In the genomic region with DNA sequence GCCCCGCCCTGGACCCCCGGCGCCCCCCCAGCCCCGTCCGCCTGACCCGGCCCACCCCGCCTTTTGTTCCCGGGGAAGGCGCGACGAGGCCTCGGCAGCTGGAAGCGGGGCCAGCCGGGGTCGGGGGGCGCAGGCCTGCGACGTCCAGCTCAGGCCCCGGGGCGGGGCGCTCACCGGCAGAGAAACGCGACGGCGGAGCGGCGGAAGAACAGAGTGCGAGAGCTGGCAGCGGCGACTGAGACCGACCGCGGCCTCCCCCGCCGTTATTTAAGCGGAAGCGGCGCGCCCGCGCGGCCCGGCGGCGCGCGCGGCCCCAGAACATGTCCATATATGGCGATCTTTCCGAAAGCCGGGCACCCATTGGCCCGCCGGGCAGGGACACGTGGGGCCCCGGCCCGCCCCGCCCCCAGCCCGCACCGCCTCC, we compare ENCODE assay signal across 8 cellular contexts. TPM values are rescaled to one million over a fixed set of nuclear protein-coding genes. Genes with fewer than 3 reads are reported as not detected.
DNase-seq lines count a peak whose midpoint lies in the region; ATAC-seq, FAIRE-seq and TF ChIP-seq lines count a peak whose summit lies in the region.

TSS of gene ACTG1 (minus strand) at position 240 of the 424 bp plus-strand sequence. CDS start 445 bp downstream, outside the sequence.

- H3K9me3 Mint-ChIP-seq in dendritic cell treated with granulocyte-macrophage colony-stimulating factor and Interleukin-4, amounts not matched to agents 40 ng/mL and 50 ng/mL, for 4 days = no peaks in the 10 kb centered on the region

- 0 out of 2 replicates have a peak, but pooled peaks have one; percentile 9 for TF ChIP-seq RAD21 in HepG2 (CRISPR knock-in tag; IDR thresholded peaks at IDR 0.05)

- peak within 1 kb of the TSS; percentile 86 for H3K27ac ChIP-seq in HepG2 (ENCODE audit: extremely low read length, insufficient read depth, low read length)

- POLR2A ChIA-PET in AG04449 (lab: Yijun Ruan, JAX) = interaction anchor here (0.7 to 3.3 kb wide), 8 partner anchors 13 to 273 kb away, joined by 3 to 8 read pairs (median 4); partner anchors contain the start of genes ARL16, FAAP100, HGS and NDUFAF8
- POLR2A ChIA-PET in HepG2 (lab: Yijun Ruan, JAX) = interaction anchor here (0.5 to 4.3 kb wide), 17 partner anchors 9 to 290 kb away, joined by 3 to 27 read pairs (median 5); partner anchors contain the start of genes BAHCC1, CEP131, FAAP100 and MRPL12

- no peak for DNase-seq in AG04449 (ENCODE audit: low read depth, low spot score)
- peak; percentile 95 for DNase-seq in NCI-H774 (lab: John Stamatoyannopoulos, UW)
- DNase-seq in activated CD4-positive, alpha-beta T cell treated with anti-CD3 and anti-CD28 coated beads, Interleukin-2, amount 50 U/mL, for 4 hours = peak; percentile 88 to 90
- DNase-seq in HepG2 (ENCODE audit: low spot score) = peak; percentile 86
- peak; percentile 90 for DNase-seq in stimulated activated CD4-positive, alpha-beta T cell treated with anti-CD3 and anti-CD28 coated beads, Interleukin-2, amount 100 ng/mL, for 4 hours (ENCODE audit: low read depth)

- peaks cover 42% of the 10 kb centered on the region for H4K20me1 ChIP-seq in HepG2 (ENCODE audit: insufficient read depth, low read length)

- H3K27me3 ChIP-seq in HepG2 (ENCODE audit: control insufficient read depth in 1 of 2, insufficient read depth in 2 of 2, low read length in 2 of 2) = no peaks in the 10 kb centered on the region; a peak in 1 of 5 replicates

- peaks cover 14 to 23% of the 10 kb centered on the region in 2 experiments for H3K36me3 ChIP-seq in HepG2 (replicated peaks in 1 of 2; ENCODE audit: control insufficient read depth in 1 of 2, insufficient read depth in 2 of 2, low read length in 2 of 2)

- peak within 1 kb of the TSS; percentile 96 for H3K4me3 ChIP-seq in AG04449 (ENCODE audit: low read depth, low read length)
- peak within 1 kb of the TSS; percentile 67 to 90 (median 75) for H3K4me3 ChIP-seq in HepG2 (replicated peaks in 1 of 3; ENCODE audit: insufficient read depth in 1 of 3, low read depth in 2 of 3, low read length in 3 of 3)

- peaks cover 53% of the 10 kb centered on the region for H3K36me3 Mint-ChIP-seq in dendritic cell treated with granulocyte-macrophage colony-stimulating factor and Interleukin-4, amounts not matched to agents 40 ng/mL and 50 ng/mL, for 4 days (ENCODE audit: low read depth)

- H3K9me3 ChIP-seq in HepG2 (ENCODE audit: low read length) = no peaks in the 10 kb centered on the region

- ATAC-seq in HG03460 (IDR thresholded peaks at IDR 0.05; ENCODE audit: unreplicated experiment) (peak; percentile 33), HepG2 (peak; percentile 21)

- peak within 1 kb of the TSS; percentile 99 for H3K4me3 Mint-ChIP-seq in dendritic cell treated with granulocyte-macrophage colony-stimulating factor and Interleukin-4, amounts not matched to agents 40 ng/mL and 50 ng/mL, for 4 days

- peak; percentile 100 for TF ChIP-seq POLR2A in GM18951 (IDR thresholded peaks at IDR 0.05; ENCODE audit: extremely low read depth, insufficient read depth, insufficient read length)
- TF ChIP-seq POLR2A in HepG2 (IDR thresholded peaks at IDR 0.05; ENCODE audit: insufficient read depth in 1 of 2, low read depth in 2 of 2, low read length in 2 of 2) = peak in 1 of 2 experiments; percentile 99; a peak in 2 of 4 replicates

- 0% methylated on average over 19 of the region's 60 CpGs for WGBS in HepG2 (ENCODE audit: low lambda C conversion rate)

- H3K9ac ChIP-seq in HepG2 (ENCODE audit: insufficient read depth, low read depth, low read length) = peak within 1 kb of the TSS; percentile 99

- no peaks in the 10 kb centered on the region for H3K27me3 Mint-ChIP-seq in dendritic cell treated with granulocyte-macrophage colony-stimulating factor and Interleukin-4, amounts not matched to agents 40 ng/mL and 50 ng/mL, for 4 days

- peak within 1 kb of the TSS; percentile 97 for H3K4me2 ChIP-seq in HepG2 (ENCODE audit: low read depth, low read length)

- BruUV-seq in HepG2 (replicated peaks; lab: Mats Ljungman, UMichigan) = no TSS peak

- intact Hi-C loops in dendritic cell treated with granulocyte-macrophage colony-stimulating factor and Interleukin-4, amounts not matched to agents 40 ng/mL and 50 ng/mL, for 4 days (cut with micrococcal nuclease) = loop anchor here (10.0 kb wide), 1 partner anchor 118 kb away; the partner anchor contains the start of gene BAHCC1
- intact Hi-C loops in HepG2 (cut with micrococcal nuclease; ENCODE audit: unreplicated experiment) = loop anchor here (10.0 kb wide), 1 partner anchor 118 kb away; the partner anchor contains the start of gene BAHCC1

- TF ChIP-seq EP300 in HepG2 (IDR thresholded peaks at IDR 0.05; ENCODE audit: low read depth in 2 of 2, low read length in 2 of 2) (peak in 1 of 2 experiments; percentile 18; a peak in 1 of 4 replicates), HepG2 (CRISPR knock-in tag; IDR thresholded peaks at IDR 0.05; ENCODE audit: borderline replicate concordance) (no peak)

- no peak for FAIRE-seq in HepG2 (lab: Jason Lieb, UNC)

- peaks cover 26% of the 10 kb centered on the region for H3K79me2 ChIP-seq in HepG2 (ENCODE audit: insufficient read depth, low read length)

- peaks cover 67% of the 10 kb centered on the region for H3K4me1 Mint-ChIP-seq in dendritic cell treated with granulocyte-macrophage colony-stimulating factor and Interleukin-4, amounts not matched to agents 40 ng/mL and 50 ng/mL, for 4 days (ENCODE audit: low read depth)

- TF ChIP-seq CTCF in AG04449 (IDR thresholded peaks at IDR 0.05; ENCODE audit: insufficient read depth, low read length, missing control alignments) (no peak), HepG2 (CRISPR knock-in tag; IDR thresholded peaks at IDR 0.05) (no peak)

- H3K27ac Mint-ChIP-seq in dendritic cell treated with granulocyte-macrophage colony-stimulating factor and Interleukin-4, amounts not matched to agents 40 ng/mL and 50 ng/mL, for 4 days = peak within 1 kb of the TSS; percentile 88

- H2AFZ ChIP-seq in HepG2 (ENCODE audit: low read length) = no peak within 1 kb of the TSS

- in situ Hi-C loops in GM18951 (cut with MboI; ENCODE audit: low sequenced_read_pairs, unreplicated experiment) (no loop called here), HepG2 (cut with HindIII; ENCODE audit: extremely low pct_ligation_motif_present, low pct_unique_long_range_greater_than_20kb) (no loop called here)

- CTCF ChIA-PET in AG04449 (lab: Yijun Ruan, JAX) (no interaction called here), HepG2 (lab: Yijun Ruan, JAX; ENCODE audit: low intra/inter-chr PET ratio, low total read pairs) (no interaction called here)

- H3K4me1 ChIP-seq in HepG2 (ENCODE audit: insufficient read depth, low read length) = peaks cover 61% of the 10 kb centered on the region

TF ChIP-seq in HepG2, 621 proteins besides CTCF, POLR2A, EP300 and RAD21 (continues in another document):
- TF ChIP-seq MAZ (IDR thresholded peaks at IDR 0.05; ENCODE audit: borderline replicate concordance, low read depth, low read length) = peak; percentile 58; the same call in 1 of the 2 replicates
- TF ChIP-seq MAZ (CRISPR knock-in tag; IDR thresholded peaks at IDR 0.05; ENCODE audit: low read depth) = peak; percentile 82
- peak in 1 of 2 experiments; percentile 47; a peak in 2 of 4 replicates for TF ChIP-seq HMGXB4 (CRISPR knock-in tag; IDR thresholded peaks at IDR 0.05; ENCODE audit: borderline replicate concordance in 1 of 2, low read depth in 1 of 2)
- peak; percentile 49; the same call in 1 of the 2 replicates for TF ChIP-seq ETV5 (CRISPR knock-in tag; IDR thresholded peaks at IDR 0.05; ENCODE audit: borderline replicate concordance)
- peak; percentile 85 for TF ChIP-seq ZNF430 (CRISPR knock-in tag; IDR thresholded peaks at IDR 0.05)
- TF ChIP-seq ZNF788 (CRISPR knock-in tag; IDR thresholded peaks at IDR 0.05; ENCODE audit: borderline replicate concordance) = peak; percentile 52; the same call in 1 of the 2 replicates
- peak; percentile 67; the same call in 1 of the 2 replicates for TF ChIP-seq ERF (CRISPR knock-in tag; IDR thresholded peaks at IDR 0.05)

RNA-seq across cellular contexts. Expression of gene ACTG1, which starts in this region (rescaled TPM):
- 973 and 1,028 TPM in 2 replicates for total RNA-seq in HepG2 (2016; rRNA removed; fragmentation: Illumina TruSeq; extraction: Trizol)
- 361 and 399 TPM in 2 replicates for total RNA-seq in HepG2 (2016; cell fraction: cytosol; rRNA removed; fragmentation: Illumina TruSeq; extraction: Trizol; ENCODE audit: low read depth)
- 848 and 989 TPM in 2 replicates for total RNA-seq in HepG2 (2016; cell fraction: insoluble cytoplasmic fraction; rRNA removed; fragmentation: Illumina TruSeq; extraction: Trizol)
- 986 and 1,002 TPM in 2 replicates for total RNA-seq in HepG2 (2016; cell fraction: membrane; rRNA removed; fragmentation: Illumina TruSeq; extraction: Trizol)
- 479 and 519 TPM in 2 replicates for total RNA-seq in HepG2 (2016; cell fraction: nucleus; rRNA removed; fragmentation: Illumina TruSeq; extraction: Trizol)
- 1,138 and 1,217 TPM in 2 replicates for polyA plus RNA-seq in HepG2 (2011; rRNA removed)
- polyA plus RNA-seq in HepG2 (2011; cell fraction: cytosol; rRNA removed) = 2,631 and 2,697 TPM in 2 replicates
- 3,693 and 3,967 TPM in 2 replicates for polyA plus RNA-seq in HepG2 (2011; cell fraction: nucleus; rRNA removed)
- 1,881 and 2,139 TPM in 2 replicates for polyA plus RNA-seq in HepG2 (2012)
- polyA plus RNA-seq in HepG2 (2016; cell fraction: cytosol; fragmentation: Illumina TruSeq; extraction: Trizol; ENCODE audit: low read depth) = 598 and 619 TPM in 2 replicates
- 1,358 and 1,713 TPM in 2 replicates for polyA plus RNA-seq in HepG2 (2016; cell fraction: insoluble cytoplasmic fraction; fragmentation: Illumina TruSeq; extraction: Trizol; ENCODE audit: low read depth)
- 1,224 and 1,364 TPM in 2 replicates for polyA plus RNA-seq in HepG2 (2016; cell fraction: membrane; fragmentation: Illumina TruSeq; extraction: Trizol; ENCODE audit: low read depth)
- 1,038 and 1,070 TPM in 2 replicates for polyA plus RNA-seq in HepG2 (2016; cell fraction: nucleus; fragmentation: Illumina TruSeq; extraction: Trizol; ENCODE audit: insufficient read depth, low read depth)
- 750 and 1,581 TPM in 2 replicates for polyA minus RNA-seq in HepG2 (2011; rRNA and poly(A)+ RNA removed; ENCODE audit: low replicate concordance)
- polyA minus RNA-seq in HepG2 (2011; cell fraction: cytosol; rRNA and poly(A)+ RNA removed) = 1,072 and 1,192 TPM in 2 replicates
- polyA minus RNA-seq in HepG2 (2011; cell fraction: nucleus; rRNA and poly(A)+ RNA removed) = 609 and 760 TPM in 2 replicates
